ENCODE assay signal across 8 cellular contexts in genomic region chr16:48318630-48319029, GRCh38.
DNase-seq lines count a peak whose midpoint lies in the region; ATAC-seq, FAIRE-seq and TF ChIP-seq lines count a peak whose summit lies in the region.

No MANE protein-coding gene starts in this region.

- TF ChIP-seq CTCF in natural killer cell (IDR thresholded peaks at IDR 0.05) (no peak), left ventricle myocardium inferior (IDR thresholded peaks at IDR 0.05; ENCODE audit: borderline replicate concordance) (no peak), transverse colon (IDR thresholded peaks at IDR 0.05) (no peak)

- no peak for TF ChIP-seq EP300 in transverse colon (IDR thresholded peaks at IDR 0.05; ENCODE audit: low read depth)

- DNase-seq in natural killer cell: no peak
- no peak for DNase-seq in natural killer cell treated with Interleukin-12 subunit alpha and Interleukin-12 subunit beta and Interleukin-15 and Interleukin-18, amount 100 ng/mL, for 72 hours (ENCODE audit: low spot score)
- DNase-seq in activated CD8-positive, alpha-beta T cell treated with anti-CD3 and anti-CD28 coated beads, Interleukin-2, amount 10 ng/mL, durations not matched to agents 7 days and 5 days: peak; percentile 61
- no peak for DNase-seq in left ventricle myocardium inferior
- peak; percentile 10 for DNase-seq in transverse colon
- no peak for DNase-seq in NCI-H526 (lab: John Stamatoyannopoulos, UW)
- no peak for DNase-seq in frontal cortex (ENCODE audit: low spot score in 2 of 2)

- H3K9me3 Mint-ChIP-seq in natural killer cell: peaks cover 0 to 3% of the 10 kb centered on the region in 2 donors
- peaks cover 5% of the 10 kb centered on the region for H3K9me3 Mint-ChIP-seq in natural killer cell treated with Interleukin-12 subunit alpha and Interleukin-12 subunit beta and Interleukin-15 and Interleukin-18, amount 100 ng/mL, for 72 hours
- peaks cover under 1% of the 10 kb centered on the region for H3K9me3 Mint-ChIP-seq in activated CD8-positive, alpha-beta T cell treated with anti-CD3 and anti-CD28 coated beads, Interleukin-2, amount 10 ng/mL, durations not matched to agents 7 days and 5 days (ENCODE audit: insufficient read depth)

- H3K27ac ChIP-seq in left ventricle myocardium inferior (replicated peaks): peak overlapping the region; percentile 79
- H3K27ac ChIP-seq in transverse colon: peak overlapping the region in 1 of 4 donors; percentile 19

- CTCF ChIA-PET in activated CD8-positive, alpha-beta T cell treated with anti-CD3 and anti-CD28 coated beads, Interleukin-2, amount 10 ng/mL, durations not matched to agents 7 days and 5 days (lab: Charles Lee): interaction anchor here (1.2 to 2.8 kb wide), 3 partner anchors 10 to 312 kb away, joined by 3 to 12 read pairs (median 8); no protein-coding TSS in a partner anchor

- 61% methylated on average over 2 to 4 of the region's 4 CpGs for WGBS in transverse colon (ENCODE audit: low coverage in 1 of 2), 2 donors

- H3K36me3 ChIP-seq in left ventricle myocardium inferior: peaks cover 12% of the 10 kb centered on the region
- H3K36me3 ChIP-seq in transverse colon: peaks cover 0 to 2% (median 0%) of the 10 kb centered on the region in 4 donors

- POLR2A ChIA-PET in activated CD8-positive, alpha-beta T cell treated with anti-CD3 and anti-CD28 coated beads, Interleukin-2, amount 10 ng/mL, durations not matched to agents 7 days and 5 days (lab: Charles Lee): interaction anchor here (0.6 to 0.7 kb wide), 2 partner anchors 137 to 209 kb away, joined by 3 to 8 read pairs; no protein-coding TSS in a partner anchor

- peaks cover 52% of the 10 kb centered on the region for H3K4me1 ChIP-seq in left ventricle myocardium inferior
- H3K4me1 ChIP-seq in transverse colon: peaks cover 0 to 26% (median 6%) of the 10 kb centered on the region in 4 donors

- intact Hi-C loops in natural killer cell (cut with micrococcal nuclease) (no loop called here), left ventricle myocardium inferior (cut with micrococcal nuclease) (no loop called here), transverse colon (cut with DNase I; ENCODE audit: low total_unique reads) (no loop called here)

- peak; percentile 32 to 58 (median 34) for ATAC-seq in natural killer cell
- no peak for ATAC-seq in natural killer cell treated with Interleukin-12 subunit alpha and Interleukin-12 subunit beta and Interleukin-15 and Interleukin-18, amount 100 ng/mL, for 72 hours
- peak; percentile 90 for ATAC-seq in activated CD8-positive, alpha-beta T cell treated with anti-CD3 and anti-CD28 coated beads, Interleukin-2, amount 10 ng/mL, durations not matched to agents 7 days and 5 days
- ATAC-seq in activated CD4-positive, CD25-positive, alpha-beta regulatory T cell treated with anti-CD3 and anti-CD28 coated beads, Interleukin-2, amount 50 U/mL, for 24 hours: no peak

- H3K27me3 ChIP-seq in left ventricle myocardium inferior (ENCODE audit: low read depth) (no peaks in the 10 kb centered on the region), transverse colon (no peaks in the 10 kb centered on the region)

- H3K4me3 Mint-ChIP-seq in natural killer cell: peak overlapping the region; percentile 9
- H3K4me3 Mint-ChIP-seq in natural killer cell treated with Interleukin-12 subunit alpha and Interleukin-12 subunit beta and Interleukin-15 and Interleukin-18, amount 100 ng/mL, for 72 hours: no peak overlapping the region
- peak overlapping the region; percentile 56 for H3K4me3 Mint-ChIP-seq in activated CD8-positive, alpha-beta T cell treated with anti-CD3 and anti-CD28 coated beads, Interleukin-2, amount 10 ng/mL, durations not matched to agents 7 days and 5 days

- H3K36me3 Mint-ChIP-seq in natural killer cell: peaks cover 9% of the 10 kb centered on the region
- H3K36me3 Mint-ChIP-seq in natural killer cell treated with Interleukin-12 subunit alpha and Interleukin-12 subunit beta and Interleukin-15 and Interleukin-18, amount 100 ng/mL, for 72 hours: peaks cover 11% of the 10 kb centered on the region
- H3K36me3 Mint-ChIP-seq in activated CD8-positive, alpha-beta T cell treated with anti-CD3 and anti-CD28 coated beads, Interleukin-2, amount 10 ng/mL, durations not matched to agents 7 days and 5 days (ENCODE audit: low read depth): peaks cover 40% of the 10 kb centered on the region

- no peaks in the 10 kb centered on the region for H3K27me3 Mint-ChIP-seq in natural killer cell (ENCODE audit: low read depth in 2 of 2)
- H3K27me3 Mint-ChIP-seq in natural killer cell treated with Interleukin-12 subunit alpha and Interleukin-12 subunit beta and Interleukin-15 and Interleukin-18, amount 100 ng/mL, for 72 hours: no peaks in the 10 kb centered on the region
- H3K27me3 Mint-ChIP-seq in activated CD8-positive, alpha-beta T cell treated with anti-CD3 and anti-CD28 coated beads, Interleukin-2, amount 10 ng/mL, durations not matched to agents 7 days and 5 days (ENCODE audit: low read depth): no peaks in the 10 kb centered on the region

- in situ Hi-C loops in transverse colon (cut with MboI; ENCODE audit: low pct_ligation_motif_present in 1 of 4, low pct_unique_long_range_greater_than_20kb in 1 of 4, low sequenced_read_pairs in 3 of 4): no loop called here

- FAIRE-seq in frontal cortex (lab: Jason Lieb, UNC): no peak

- peaks cover 5% of the 10 kb centered on the region for H3K9me3 ChIP-seq in left ventricle myocardium inferior (replicated peaks)
- H3K9me3 ChIP-seq in transverse colon: no peaks in the 10 kb centered on the region

- H3K4me3 ChIP-seq in left ventricle myocardium inferior: peak overlapping the region; percentile 8
- H3K4me3 ChIP-seq in transverse colon: no peak overlapping the region

- no peak for TF ChIP-seq POLR2A in transverse colon (IDR thresholded peaks at IDR 0.05)

- peaks cover 16 to 21% of the 10 kb centered on the region in 2 donors for H3K4me1 Mint-ChIP-seq in natural killer cell
- peaks cover 10 to 19% of the 10 kb centered on the region in 2 donors for H3K4me1 Mint-ChIP-seq in natural killer cell treated with Interleukin-12 subunit alpha and Interleukin-12 subunit beta and Interleukin-15 and Interleukin-18, amount 100 ng/mL, for 72 hours (ENCODE audit: low read depth in 2 of 2)
- H3K4me1 Mint-ChIP-seq in activated CD8-positive, alpha-beta T cell treated with anti-CD3 and anti-CD28 coated beads, Interleukin-2, amount 10 ng/mL, durations not matched to agents 7 days and 5 days (ENCODE audit: low read depth): peaks cover 33% of the 10 kb centered on the region

- H3K27ac Mint-ChIP-seq in natural killer cell: peak overlapping the region in 1 of 2 donors; percentile 47
- H3K27ac Mint-ChIP-seq in natural killer cell treated with Interleukin-12 subunit alpha and Interleukin-12 subunit beta and Interleukin-15 and Interleukin-18, amount 100 ng/mL, for 72 hours: peak overlapping the region in 1 of 2 donors; percentile 32
- H3K27ac Mint-ChIP-seq in activated CD8-positive, alpha-beta T cell treated with anti-CD3 and anti-CD28 coated beads, Interleukin-2, amount 10 ng/mL, durations not matched to agents 7 days and 5 days: peak overlapping the region; percentile 85

Comparison
In these comparisons a context has a peak if more than half of its experiments do, and no peak if none do; other contexts are left out.
1. ATAC-seq: peak in natural killer cell (3 of 3) and activated CD8-positive, alpha-beta T cell treated with anti-CD3 and anti-CD28 coated beads, Interleukin-2, amount 10 ng/mL, durations not matched to agents 7 days and 5 days (single experiment); none in natural killer cell treated with Interleukin-12 subunit alpha and Interleukin-12 subunit beta and Interleukin-15 and Interleukin-18, amount 100 ng/mL, for 72 hours (0 of 2) and activated CD4-positive, CD25-positive, alpha-beta regulatory T cell treated with anti-CD3 and anti-CD28 coated beads, Interleukin-2, amount 50 U/mL, for 24 hours (0 of 2).
2. DNase-seq: peak in activated CD8-positive, alpha-beta T cell treated with anti-CD3 and anti-CD28 coated beads, Interleukin-2, amount 10 ng/mL, durations not matched to agents 7 days and 5 days (single experiment) and transverse colon (single experiment); none in natural killer cell (single experiment), natural killer cell treated with Interleukin-12 subunit alpha and Interleukin-12 subunit beta and Interleukin-15 and Interleukin-18, amount 100 ng/mL, for 72 hours (single experiment), left ventricle myocardium inferior (single experiment), NCI-H526 (0 of 2) and frontal cortex (0 of 2).